In the genomic region with DNA sequence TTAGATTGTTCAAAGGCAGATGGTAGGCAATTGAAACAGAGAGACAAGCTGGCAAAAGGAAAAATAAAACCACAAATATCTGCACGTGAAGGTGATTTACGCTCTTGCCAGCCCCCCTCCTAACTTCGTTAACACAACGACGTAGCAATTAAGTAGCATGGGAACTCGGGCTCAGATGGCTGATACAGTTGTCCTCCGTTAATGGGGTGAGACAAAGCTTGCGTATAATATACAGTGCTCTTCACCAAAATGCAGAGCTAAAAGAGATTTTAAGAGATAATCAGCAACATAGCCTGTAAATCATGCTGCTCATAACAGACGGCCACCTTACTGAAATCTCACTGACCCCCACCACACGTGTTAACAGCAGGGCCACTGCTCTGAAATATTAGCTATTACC, we compare ENCODE assay signal across 28 cellular contexts. TPM values are rescaled to one million over a fixed set of nuclear protein-coding genes. Genes with fewer than 3 reads are reported as not detected.
DNase-seq lines count a peak whose midpoint lies in the region; ATAC-seq and TF ChIP-seq lines count a peak whose summit lies in the region.
"Had no signal": no experiment of that assay in that cellular context is flagged by ENCODE, and none has a peak within 500 bp of the region (broad histone marks: within the 10 kb centered on the region; RNA-seq: fewer than 3 reads in every experiment).

No MANE protein-coding gene starts in this region.

- ATAC-seq in GM23338, result no peak
- no peak for ATAC-seq in stimulated activated memory B cell treated with anti-CD40 and anti-IgM and Interleukin-4, amounts not matched to agents 10 μg/mL and 1 μg/mL and 100 μg/mL, for 72 hours
- ATAC-seq: activated naive CD8-positive, alpha-beta T cell treated with anti-CD3 and anti-CD28 coated beads, Interleukin-2, amount 50 U/mL, for 24 hours; left colon; stimulated activated naive B cell treated with anti-CD40 and anti-IgM and Interleukin-4, amounts not matched to agents 10 μg/mL and 1 μg/mL and 100 μg/mL, for 72 hours had no signal

- H3K4me3 ChIP-seq in GM23338, result no peak overlapping the region
- H3K4me3 ChIP-seq in esophagus muscularis mucosa, result no peak overlapping the region
- H3K4me3 ChIP-seq in CD8-positive, alpha-beta memory T cell (ENCODE audit: low read length), result no peak overlapping the region
- H3K4me3 ChIP-seq: PC-9 had no signal

- no peaks in the 10 kb centered on the region for H3K9me3 ChIP-seq in esophagus muscularis mucosa
- H3K9me3 ChIP-seq in CD8-positive, alpha-beta memory T cell (ENCODE audit: low read length), result no peaks in the 10 kb centered on the region

- peaks cover 3% of the 10 kb centered on the region for H4K20me1 ChIP-seq in GM23338 (replicated peaks; ENCODE audit: insufficient read depth)

- CTCF ChIA-PET in CD8-positive, alpha-beta memory T cell (lab: Charles Lee), result no interaction called here

- H3K27ac Mint-ChIP-seq in GM23338, result no peak overlapping the region
- peak overlapping the region; percentile 17 for H3K27ac Mint-ChIP-seq in stimulated activated memory B cell treated with anti-CD40 and anti-IgM and Interleukin-4, amounts not matched to agents 10 μg/mL and 1 μg/mL and 100 μg/mL, for 72 hours
- H3K27ac Mint-ChIP-seq in CD8-positive, alpha-beta memory T cell, result peak overlapping the region in 1 of 8 donors; percentile 9
- H3K27ac Mint-ChIP-seq: activated naive CD8-positive, alpha-beta T cell treated with anti-CD3 and anti-CD28 coated beads, Interleukin-2, amount 50 U/mL, for 24 hours; stimulated activated naive B cell treated with anti-CD40 and anti-IgM and Interleukin-4, amounts not matched to agents 10 μg/mL and 1 μg/mL and 100 μg/mL, for 72 hours had no signal

- H3K27me3 ChIP-seq in GM23338 (ENCODE audit: insufficient read depth), result no peaks in the 10 kb centered on the region
- H3K27me3 ChIP-seq in esophagus muscularis mucosa, result no peaks in the 10 kb centered on the region
- no peaks in the 10 kb centered on the region for H3K27me3 ChIP-seq in CD8-positive, alpha-beta memory T cell (ENCODE audit: insufficient read depth, low read length, poor library complexity, severe bottlenecking)
- H3K27me3 ChIP-seq: brain microvascular endothelial cell had no signal

- H3K4me3 Mint-ChIP-seq in GM23338, result no peak overlapping the region
- H3K4me3 Mint-ChIP-seq in stimulated activated memory B cell treated with anti-CD40 and anti-IgM and Interleukin-4, amounts not matched to agents 10 μg/mL and 1 μg/mL and 100 μg/mL, for 72 hours, result no peak overlapping the region
- H3K4me3 Mint-ChIP-seq in CD8-positive, alpha-beta memory T cell, result no peak overlapping the region
- H3K4me3 Mint-ChIP-seq: activated naive CD8-positive, alpha-beta T cell treated with anti-CD3 and anti-CD28 coated beads, Interleukin-2, amount 50 U/mL, for 24 hours; CD4-positive, alpha-beta T cell had no signal

- no peaks in the 10 kb centered on the region for H3K9me3 Mint-ChIP-seq in GM23338
- H3K9me3 Mint-ChIP-seq in stimulated activated memory B cell treated with anti-CD40 and anti-IgM and Interleukin-4, amounts not matched to agents 10 μg/mL and 1 μg/mL and 100 μg/mL, for 72 hours, result no peaks in the 10 kb centered on the region
- H3K9me3 Mint-ChIP-seq in CD8-positive, alpha-beta memory T cell, result no peaks in the 10 kb centered on the region
- H3K9me3 Mint-ChIP-seq: activated naive CD8-positive, alpha-beta T cell treated with anti-CD3 and anti-CD28 coated beads, Interleukin-2, amount 50 U/mL, for 24 hours; CD4-positive, alpha-beta T cell; stimulated activated naive B cell treated with anti-CD40 and anti-IgM and Interleukin-4, amounts not matched to agents 10 μg/mL and 1 μg/mL and 100 μg/mL, for 72 hours had no signal

- no peak for TF ChIP-seq POLR2A in esophagus muscularis mucosa (IDR thresholded peaks at IDR 0.05; ENCODE audit: low read depth)

- TF ChIP-seq CTCF in GM23338 (conservative IDR thresholded peaks at IDR 0.05; ENCODE audit: low read depth in 2 of 2), result no peak
- TF ChIP-seq CTCF in esophagus muscularis mucosa (IDR thresholded peaks at IDR 0.05), result no peak

- no peaks in the 10 kb centered on the region for H3K9me2 ChIP-seq in GM23338 (ENCODE audit: insufficient read depth)

- H3K36me3 Mint-ChIP-seq in GM23338 (ENCODE audit: low read depth), result no peaks in the 10 kb centered on the region
- H3K36me3 Mint-ChIP-seq in stimulated activated memory B cell treated with anti-CD40 and anti-IgM and Interleukin-4, amounts not matched to agents 10 μg/mL and 1 μg/mL and 100 μg/mL, for 72 hours, result peaks cover 31% of the 10 kb centered on the region
- peaks cover 0 to 2% (median 1%) of the 10 kb centered on the region in 3 donors for H3K36me3 Mint-ChIP-seq in CD8-positive, alpha-beta memory T cell

- DNase-seq in GM23338 (ENCODE audit: low spot score), result no peak
- peak; percentile 38 for DNase-seq in NCI-H524 treated with DMSO at 0.1 percent for 48 hours (lab: John Stamatoyannopoulos, UW)
- DNase-seq in esophagus muscularis mucosa (ENCODE audit: extremely low spot score), result no peak
- no peak for DNase-seq in CD1c-positive myeloid dendritic cell (ENCODE audit: extremely low spot score)
- DNase-seq in activated gamma-delta T cell treated with Interleukin-2 at 50 U/mL for 16 hours, result no peak
- DNase-seq in CD8-positive, alpha-beta memory T cell, result no peak
- DNase-seq: activated gamma-delta T cell; activated naive CD8-positive, alpha-beta T cell treated with anti-CD3 and anti-CD28 coated beads, Interleukin-2, amount 50 U/mL, for 24 hours; activated T-cell treated with anti-CD3 and anti-CD28 coated beads, Interleukin-2, amount 50 U/mL, for 1 hour; brain microvascular endothelial cell; CD4-positive, alpha-beta T cell; DMS153; effector CD8-positive, alpha-beta T cell; erythroblast; foreskin fibroblast; GDM1; GOT3; Karpas-422; left colon; MV-4-11; NCI-H187; NCI-H345; PC-9; SHP77 treated with DMSO at 0.1 percent for 48 hours; stimulated activated CD4-positive, alpha-beta T cell treated with anti-CD3 and anti-CD28 coated beads, Interleukin-2, amount 100 ng/mL, for 48 hours; stimulated activated naive B cell treated with anti-CD40 and anti-IgM and Interleukin-4, amounts not matched to agents 10 μg/mL and 1 μg/mL and 100 μg/mL, for 72 hours; T-helper 1 cell had no signal

- 68% methylated on average over 10 of the region's 10 CpGs for WGBS in esophagus muscularis mucosa

- peaks cover 59% of the 10 kb centered on the region for H3K4me1 Mint-ChIP-seq in GM23338
- peaks cover 86% of the 10 kb centered on the region for H3K4me1 Mint-ChIP-seq in stimulated activated memory B cell treated with anti-CD40 and anti-IgM and Interleukin-4, amounts not matched to agents 10 μg/mL and 1 μg/mL and 100 μg/mL, for 72 hours
- peaks cover 37 to 86% (median 74%) of the 10 kb centered on the region in 3 donors for H3K4me1 Mint-ChIP-seq in CD8-positive, alpha-beta memory T cell

- H3K36me3 ChIP-seq in GM23338 (ENCODE audit: insufficient read depth) (no peaks in the 10 kb centered on the region), esophagus muscularis mucosa (no peaks in the 10 kb centered on the region)
- H3K36me3 ChIP-seq in CD8-positive, alpha-beta memory T cell (ENCODE audit: insufficient read depth, low read length), result no peaks in the 10 kb centered on the region
- H3K36me3 ChIP-seq: brain microvascular endothelial cell had no signal

- H2AFZ ChIP-seq in GM23338, result no peak overlapping the region
- H2AFZ ChIP-seq: PC-9 had no signal

- H3F3A ChIP-seq in GM23338 (replicated peaks; ENCODE audit: low read depth), result no peaks in the 10 kb centered on the region

- peak overlapping the region; percentile 61; the same call in 1 of the 2 replicates for H3K27ac ChIP-seq in GM23338 (ENCODE audit: low read depth)
- peak overlapping the region; percentile 30 to 71 (median 32) for H3K27ac ChIP-seq in esophagus muscularis mucosa (replicated peaks in 1 of 4)
- H3K27ac ChIP-seq in CD8-positive, alpha-beta memory T cell (ENCODE audit: low read depth, low read length), result no peak overlapping the region
- H3K27ac ChIP-seq: brain microvascular endothelial cell, PC-9 had no signal

- intact Hi-C loops in esophagus muscularis mucosa (cut with DNase I), result no loop called here

- peaks cover 32% of the 10 kb centered on the region for H3K4me1 ChIP-seq in GM23338 (ENCODE audit: insufficient read depth)
- H3K4me1 ChIP-seq in esophagus muscularis mucosa, result peaks cover 71 to 95% (median 90%) of the 10 kb centered on the region in 4 donors
- peaks cover 9% of the 10 kb centered on the region for H3K4me1 ChIP-seq in CD8-positive, alpha-beta memory T cell (ENCODE audit: insufficient read depth, low read length)

- peaks cover 71% of the 10 kb centered on the region for H3K79me2 ChIP-seq in GM23338 (replicated peaks; ENCODE audit: insufficient read depth)

- no peak for TF ChIP-seq EP300 in esophagus muscularis mucosa (IDR thresholded peaks at IDR 0.05)

- H3K4me2 ChIP-seq in GM23338, result 0 out of 2 replicates have a peak overlapping the region, but pooled peaks have one; percentile 55
- H3K4me2 ChIP-seq: PC-9 had no signal

- peaks cover 8% of the 10 kb centered on the region for H3K27me3 Mint-ChIP-seq in GM23338 (ENCODE audit: insufficient read depth, low read depth, poor library complexity)
- H3K27me3 Mint-ChIP-seq in stimulated activated memory B cell treated with anti-CD40 and anti-IgM and Interleukin-4, amounts not matched to agents 10 μg/mL and 1 μg/mL and 100 μg/mL, for 72 hours, result no peaks in the 10 kb centered on the region
- no peaks in the 10 kb centered on the region for H3K27me3 Mint-ChIP-seq in CD8-positive, alpha-beta memory T cell
- H3K27me3 Mint-ChIP-seq: activated naive CD8-positive, alpha-beta T cell treated with anti-CD3 and anti-CD28 coated beads, Interleukin-2, amount 50 U/mL, for 24 hours; CD4-positive, alpha-beta T cell; stimulated activated naive B cell treated with anti-CD40 and anti-IgM and Interleukin-4, amounts not matched to agents 10 μg/mL and 1 μg/mL and 100 μg/mL, for 72 hours had no signal

- POLR2A ChIA-PET in CD8-positive, alpha-beta memory T cell (lab: Charles Lee), result interaction anchor here (0.9 kb wide), 1 partner anchor 361 kb away, joined by 3 read pairs; no protein-coding TSS in a partner anchor

TF ChIP-seq in GM23338, 12 proteins besides CTCF, POLR2A, EP300 and RAD21 (continues in another document):
- TF ChIP-seq, protein P1, sequence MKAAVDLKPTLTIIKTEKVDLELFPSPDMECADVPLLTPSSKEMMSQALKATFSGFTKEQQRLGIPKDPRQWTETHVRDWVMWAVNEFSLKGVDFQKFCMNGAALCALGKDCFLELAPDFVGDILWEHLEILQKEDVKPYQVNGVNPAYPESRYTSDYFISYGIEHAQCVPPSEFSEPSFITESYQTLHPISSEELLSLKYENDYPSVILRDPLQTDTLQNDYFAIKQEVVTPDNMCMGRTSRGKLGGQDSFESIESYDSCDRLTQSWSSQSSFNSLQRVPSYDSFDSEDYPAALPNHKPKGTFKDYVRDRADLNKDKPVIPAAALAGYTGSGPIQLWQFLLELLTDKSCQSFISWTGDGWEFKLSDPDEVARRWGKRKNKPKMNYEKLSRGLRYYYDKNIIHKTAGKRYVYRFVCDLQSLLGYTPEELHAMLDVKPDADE (IDR thresholded peaks at IDR 0.05), result no peak
- TF ChIP-seq NANOG (IDR thresholded peaks at IDR 0.05; ENCODE audit: borderline replicate concordance), result no peak

RNA-seq across cellular contexts. Expression of a gene that starts 22.9 kb away (rescaled TPM):
- 11.9 and 15.1 TPM in 2 replicates for total RNA-seq in GM23338 (2014; rRNA removed; shearing (Covaris generic))
- 6.1 and 7.5 TPM in 2 replicates for polyA plus RNA-seq in GM23338 (2016; fragmentation: Nextera tagmentation; extraction: Ambion mirVana)
- total RNA-seq in esophagus muscularis mucosa, result 10 to 100 TPM; 22.4 to 29.6 (median 25.3) TPM
- 10 to 100 TPM; 49.3 to 51.5 TPM for total RNA-seq in CD8-positive, alpha-beta memory T cell
- 6.0 TPM for polyA plus RNA-seq in CD8-positive, alpha-beta memory T cell
